Comparison of ENCODE assay signal across 28 cellular contexts in genomic region chr3:182902236-182902635, GRCh38.
DNase-seq lines count a peak whose midpoint lies in the region; ATAC-seq and TF ChIP-seq lines count a peak whose summit lies in the region.
"Had no signal": no experiment of that assay in that cellular context is flagged by ENCODE, and none has a peak within 500 bp of the region (broad histone marks: within the 10 kb centered on the region; RNA-seq: fewer than 3 reads in every experiment).

No MANE protein-coding gene starts in this region.

- DNase-seq in CD8-positive, alpha-beta T cell: no peak
- peak; percentile 2 for DNase-seq in DMS53 treated with DMSO at 0.1 percent for 48 hours (lab: John Stamatoyannopoulos, UW; ENCODE audit: unreplicated experiment)
- DNase-seq in naive thymus-derived CD4-positive, alpha-beta T cell: no peak
- no peak for DNase-seq in NCI-H524 treated with DMSO at 0.1 percent for 48 hours (lab: John Stamatoyannopoulos, UW)
- DNase-seq in NAMALWA (ENCODE audit: low spot score): no peak
- DNase-seq in islet precursor cell: no peak
- DNase-seq: activated CD4-positive, alpha-beta T cell treated with anti-CD3 and anti-CD28 coated beads, Interleukin-2, amount 50 U/mL, for 48 hours; activated CD4-positive, CD25-positive, alpha-beta regulatory T cell treated with anti-CD3 and anti-CD28 coated beads, Interleukin-2, amount 50 U/mL, for 72 hours; activated CD8-positive, alpha-beta memory T cell treated with anti-CD3 and anti-CD28 coated beads, Interleukin-2, amount 50 U/mL, for 4 hours; activated naive CD4-positive, alpha-beta T cell treated with Interleukin-2 at 50 U/mL for 16 hours; C1 segment of cervical spinal cord; Calu3; effector memory CD4-positive, alpha-beta T cell; GOT3; head of caudate nucleus; left ventricle myocardium superior; NCI-H1092; NCI-H1694 treated with DMSO at 0.1 percent for 48 hours; NCI-H2171 treated with DMSO at 0.1 percent for 48 hours; NCI-H526 treated with DMSO at 0.1 percent for 48 hours; nucleus accumbens; Peyer's patch; stimulated activated CD4-positive, alpha-beta T cell treated with anti-CD3 and anti-CD28 coated beads, Interleukin-4, amount 100 ng/mL, for 24 hours; upper lobe of right lung had no signal

- intact Hi-C loops in CD8-positive, alpha-beta T cell (cut with DNase I, micrococcal nuclease): loop anchor here in 1 of 2 experiments (10.0 kb wide), 1 partner anchor 47 kb away; no protein-coding TSS in a partner anchor
- intact Hi-C loops in naive thymus-derived CD4-positive, alpha-beta T cell (cut with micrococcal nuclease): loop anchor here in 1 of 2 donors (10.0 kb wide), 1 partner anchor 187 kb away; no protein-coding TSS in a partner anchor

- H3K27ac Mint-ChIP-seq in CD8-positive, alpha-beta T cell: peak overlapping the region; percentile 55
- H3K27ac Mint-ChIP-seq in activated T-helper 17 cell treated with anti-CD3 and anti-CD28 coated beads, Interleukin-2, amount 50 U/mL, for 72 hours: peak overlapping the region; percentile 28
- H3K27ac Mint-ChIP-seq in naive thymus-derived CD4-positive, alpha-beta T cell: peak overlapping the region in 6 of 9 donors; percentile 3 to 70 (median 50)
- H3K27ac Mint-ChIP-seq: T-helper 2 cell treated with Interferon-gamma antibody and Interleukin-4, amounts not matched to agents 5 μg/mL and 100 μg/mL, for 36 hours had no signal

- H3K4me1 ChIP-seq in CD8-positive, alpha-beta T cell (ENCODE audit: insufficient read depth, low read length): no peaks in the 10 kb centered on the region
- no peaks in the 10 kb centered on the region for H3K4me1 ChIP-seq in naive thymus-derived CD4-positive, alpha-beta T cell (ENCODE audit: control insufficient read depth in 2 of 2, insufficient read depth in 2 of 2, low read length in 2 of 2)
- H3K4me1 ChIP-seq: ascending aorta, Peyer's patch, upper lobe of right lung had no signal

- POLR2A ChIA-PET in CD8-positive, alpha-beta T cell (lab: Charles Lee): no interaction called here
- POLR2A ChIA-PET in naive thymus-derived CD4-positive, alpha-beta T cell (lab: Charles Lee): no interaction called here

- H3K27ac ChIP-seq in CD8-positive, alpha-beta T cell (ENCODE audit: low read depth, low read length): no peak overlapping the region
- H3K27ac ChIP-seq in naive thymus-derived CD4-positive, alpha-beta T cell (ENCODE audit: low read depth, low read length): no peak overlapping the region
- H3K27ac ChIP-seq: ascending aorta, coronary artery, Peyer's patch, upper lobe of right lung had no signal

- H3K27me3 Mint-ChIP-seq in CD8-positive, alpha-beta T cell (ENCODE audit: low read depth): no peaks in the 10 kb centered on the region
- H3K27me3 Mint-ChIP-seq in activated T-helper 17 cell treated with anti-CD3 and anti-CD28 coated beads, Interleukin-2, amount 50 U/mL, for 72 hours: no peaks in the 10 kb centered on the region
- no peaks in the 10 kb centered on the region for H3K27me3 Mint-ChIP-seq in naive thymus-derived CD4-positive, alpha-beta T cell

- H3K36me3 Mint-ChIP-seq in CD8-positive, alpha-beta T cell: peaks cover 54% of the 10 kb centered on the region
- peaks cover 71% of the 10 kb centered on the region for H3K36me3 Mint-ChIP-seq in activated T-helper 17 cell treated with anti-CD3 and anti-CD28 coated beads, Interleukin-2, amount 50 U/mL, for 72 hours (ENCODE audit: low read depth)
- peaks cover 0 to 34% (median 20%) of the 10 kb centered on the region in 5 donors for H3K36me3 Mint-ChIP-seq in naive thymus-derived CD4-positive, alpha-beta T cell

- no peak overlapping the region for H3K4me3 Mint-ChIP-seq in CD8-positive, alpha-beta T cell
- no peak overlapping the region for H3K4me3 Mint-ChIP-seq in activated T-helper 17 cell treated with anti-CD3 and anti-CD28 coated beads, Interleukin-2, amount 50 U/mL, for 72 hours
- no peak overlapping the region for H3K4me3 Mint-ChIP-seq in naive thymus-derived CD4-positive, alpha-beta T cell
- H3K4me3 Mint-ChIP-seq: T-helper 2 cell treated with Interferon-gamma antibody and Interleukin-4, amounts not matched to agents 5 μg/mL and 100 μg/mL, for 36 hours had no signal

- no peak overlapping the region for H3K4me3 ChIP-seq in CD8-positive, alpha-beta T cell (ENCODE audit: low read depth, low read length)
- no peak overlapping the region for H3K4me3 ChIP-seq in naive thymus-derived CD4-positive, alpha-beta T cell (ENCODE audit: low read length)
- H3K4me3 ChIP-seq: ascending aorta, coronary artery, Peyer's patch, upper lobe of right lung had no signal

- no peaks in the 10 kb centered on the region for H3K9me3 Mint-ChIP-seq in CD8-positive, alpha-beta T cell
- no peaks in the 10 kb centered on the region for H3K9me3 Mint-ChIP-seq in activated T-helper 17 cell treated with anti-CD3 and anti-CD28 coated beads, Interleukin-2, amount 50 U/mL, for 72 hours
- no peaks in the 10 kb centered on the region for H3K9me3 Mint-ChIP-seq in naive thymus-derived CD4-positive, alpha-beta T cell
- H3K9me3 Mint-ChIP-seq: T-helper 2 cell treated with Interferon-gamma antibody and Interleukin-4, amounts not matched to agents 5 μg/mL and 100 μg/mL, for 36 hours had no signal

- no peak for TF ChIP-seq CTCF in CD8-positive, alpha-beta T cell (IDR thresholded peaks at IDR 0.05)

- H3K36me3 ChIP-seq in CD8-positive, alpha-beta T cell (ENCODE audit: insufficient read depth, low read length): peaks cover 18% of the 10 kb centered on the region
- H3K36me3 ChIP-seq in naive thymus-derived CD4-positive, alpha-beta T cell (ENCODE audit: control insufficient read depth in 2 of 3, insufficient read depth in 3 of 3, low read length in 3 of 3): peaks cover 0 to 40% (median 9%) of the 10 kb centered on the region in 3 experiments

- ATAC-seq in CD8-positive, alpha-beta T cell: no peak
- no peak for ATAC-seq in activated T-helper 17 cell treated with anti-CD3 and anti-CD28 coated beads, Interleukin-2, amount 50 U/mL, for 72 hours (replicated peaks)
- ATAC-seq in naive thymus-derived CD4-positive, alpha-beta T cell: no peak
- ATAC-seq: left ventricle myocardium superior, upper lobe of right lung had no signal

- no peaks in the 10 kb centered on the region for H3K27me3 ChIP-seq in CD8-positive, alpha-beta T cell (ENCODE audit: insufficient read depth, low read length)
- H3K27me3 ChIP-seq in naive thymus-derived CD4-positive, alpha-beta T cell (ENCODE audit: control insufficient read depth in 2 of 2, insufficient read depth in 2 of 2, low read length in 2 of 2): no peaks in the 10 kb centered on the region
- H3K27me3 ChIP-seq: ascending aorta, Peyer's patch, upper lobe of right lung had no signal

- no peaks in the 10 kb centered on the region for H3K9me3 ChIP-seq in CD8-positive, alpha-beta T cell (ENCODE audit: low read length)
- H3K9me3 ChIP-seq in naive thymus-derived CD4-positive, alpha-beta T cell (ENCODE audit: control insufficient read depth in 2 of 3, low read length in 3 of 3): no peaks in the 10 kb centered on the region
- H3K9me3 ChIP-seq: ascending aorta, Peyer's patch, upper lobe of right lung had no signal

- CTCF ChIA-PET in CD8-positive, alpha-beta T cell (lab: Charles Lee): no interaction called here
- CTCF ChIA-PET in naive thymus-derived CD4-positive, alpha-beta T cell (lab: Charles Lee): no interaction called here

- no peaks in the 10 kb centered on the region for H3K4me1 Mint-ChIP-seq in CD8-positive, alpha-beta T cell (ENCODE audit: low read depth)
- no peaks in the 10 kb centered on the region for H3K4me1 Mint-ChIP-seq in activated T-helper 17 cell treated with anti-CD3 and anti-CD28 coated beads, Interleukin-2, amount 50 U/mL, for 72 hours
- H3K4me1 Mint-ChIP-seq in naive thymus-derived CD4-positive, alpha-beta T cell: peaks cover 0 to 6% (median 0%) of the 10 kb centered on the region in 7 donors
